Comparison of ENCODE assay signal across 3 cellular contexts in genomic region chr4:98958065-98958464, GRCh38.
TF ChIP-seq lines count a peak whose summit lies in the region.

No MANE protein-coding gene starts in this region.

TF ChIP-seq in SK-N-SH, 30 proteins besides CTCF, POLR2A, EP300 and RAD21:
- TF ChIP-seq GABPA (IDR thresholded peaks at IDR 0.05; ENCODE audit: low read depth), result no peak
- TF ChIP-seq NFIC (IDR thresholded peaks at IDR 0.05; ENCODE audit: borderline replicate concordance), result no peak
- no peak for TF ChIP-seq USF1 (IDR thresholded peaks at IDR 0.05; ENCODE audit: borderline replicate concordance, low read depth)
- no peak for TF ChIP-seq IRF3 (IDR thresholded peaks at IDR 0.05; ENCODE audit: low read depth, low read length)
- no peak for TF ChIP-seq POLR2AphosphoS5 (IDR thresholded peaks at IDR 0.05; ENCODE audit: low read depth, low read length)
- TF ChIP-seq ELF1 (IDR thresholded peaks at IDR 0.05), result no peak
TF ChIP-seq in SK-N-SH: peak in this region for 0.

TF ChIP-seq in SK-N-SH treated with all-trans-retinoic acid at 6 μM for 48 hours, 23 proteins besides CTCF, POLR2A, EP300 and RAD21:
- TF ChIP-seq SNAI2 (CRISPR knock-in tag; IDR thresholded peaks at IDR 0.05) (no peak), PPARA (CRISPR knock-in tag; IDR thresholded peaks at IDR 0.05; ENCODE audit: borderline replicate concordance) (no peak), PATZ1 (CRISPR knock-in tag; IDR thresholded peaks at IDR 0.05; ENCODE audit: borderline replicate concordance) (no peak), ZNF70 (CRISPR knock-in tag; IDR thresholded peaks at IDR 0.05) (no peak)

TF ChIP-seq in GM12878, 131 proteins besides CTCF, POLR2A, EP300 and RAD21:
- TF ChIP-seq CHD4 (IDR thresholded peaks at IDR 0.05), result no peak
- no peak for TF ChIP-seq TCF7 (IDR thresholded peaks at IDR 0.05; ENCODE audit: borderline replicate concordance)
- no peak for TF ChIP-seq NBN (IDR thresholded peaks at IDR 0.05)
- TF ChIP-seq ZZZ3 (IDR thresholded peaks at IDR 0.05; ENCODE audit: control insufficient read depth, insufficient read length, low read depth), result no peak
- no peak for TF ChIP-seq IRF3 (IDR thresholded peaks at IDR 0.05)
- no peak for TF ChIP-seq SMAD5 (IDR thresholded peaks at IDR 0.05; ENCODE audit: low read depth)
- TF ChIP-seq HDAC2 (IDR thresholded peaks at IDR 0.05), result no peak
- no peak for TF ChIP-seq ZBED1 (IDR thresholded peaks at IDR 0.05; ENCODE audit: borderline replicate concordance)
- no peak for TF ChIP-seq RAD51 (IDR thresholded peaks at IDR 0.05)
- no peak for TF ChIP-seq BCLAF1 (IDR thresholded peaks at IDR 0.05)
- no peak for TF ChIP-seq CBX3 (IDR thresholded peaks at IDR 0.05; ENCODE audit: borderline replicate concordance, low read depth)
- TF ChIP-seq STAT3 (IDR thresholded peaks at IDR 0.05; ENCODE audit: low read depth, low read length), result no peak
- no peak for TF ChIP-seq ZNF274 (IDR thresholded peaks at IDR 0.05; ENCODE audit: insufficient read depth, insufficient read length)
